In genomic region chr14:56244138-56244789, GRCh38 we compare ENCODE assay signal across 13 cellular contexts.
DNase-seq lines count a peak whose midpoint lies in the region; ATAC-seq and TF ChIP-seq lines count a peak whose summit lies in the region.
"Had no signal": no experiment of that assay in that cellular context is flagged by ENCODE, and none has a peak within 500 bp of the region (broad histone marks: within the 10 kb centered on the region; RNA-seq: fewer than 3 reads in every experiment).

No MANE protein-coding gene starts in this region.

- no peaks in the 10 kb centered on the region for H3K9me3 Mint-ChIP-seq in activated T-cell treated with anti-CD3 and anti-CD28 coated beads, Interleukin-2, amount 50 U/mL, for 4 hours
- peaks cover 4% of the 10 kb centered on the region for H3K9me3 Mint-ChIP-seq in stimulated activated memory B cell treated with anti-CD40 and anti-IgM and Interleukin-4, amounts not matched to agents 10 μg/mL and 1 μg/mL and 100 μg/mL, for 72 hours
- H3K9me3 Mint-ChIP-seq: activated CD4-positive, alpha-beta T cell treated with anti-CD3 and anti-CD28 coated beads, Interleukin-2, amount 10 ng/mL, durations not matched to agents 24 days and 14 days had no signal

- H3K27ac Mint-ChIP-seq in stimulated activated memory B cell treated with anti-CD40 and anti-IgM and Interleukin-4, amounts not matched to agents 10 μg/mL and 1 μg/mL and 100 μg/mL, for 72 hours, result no peak overlapping the region
- H3K27ac Mint-ChIP-seq: activated CD4-positive, alpha-beta T cell treated with anti-CD3 and anti-CD28 coated beads, Interleukin-2, amount 10 ng/mL, durations not matched to agents 24 days and 14 days; naive thymus-derived CD8-positive, alpha-beta T cell had no signal

- no peaks in the 10 kb centered on the region for H3K4me1 Mint-ChIP-seq in activated T-cell treated with anti-CD3 and anti-CD28 coated beads, Interleukin-2, amount 50 U/mL, for 4 hours (ENCODE audit: low read depth)
- H3K4me1 Mint-ChIP-seq in stimulated activated memory B cell treated with anti-CD40 and anti-IgM and Interleukin-4, amounts not matched to agents 10 μg/mL and 1 μg/mL and 100 μg/mL, for 72 hours, result peaks cover 6% of the 10 kb centered on the region
- H3K4me1 Mint-ChIP-seq: activated CD4-positive, alpha-beta T cell treated with anti-CD3 and anti-CD28 coated beads, Interleukin-2, amount 10 ng/mL, durations not matched to agents 24 days and 14 days had no signal

- no peak overlapping the region for H3K4me3 Mint-ChIP-seq in activated T-cell treated with anti-CD3 and anti-CD28 coated beads, Interleukin-2, amount 50 U/mL, for 4 hours
- no peak overlapping the region for H3K4me3 Mint-ChIP-seq in stimulated activated memory B cell treated with anti-CD40 and anti-IgM and Interleukin-4, amounts not matched to agents 10 μg/mL and 1 μg/mL and 100 μg/mL, for 72 hours
- H3K4me3 Mint-ChIP-seq: activated CD4-positive, alpha-beta T cell treated with anti-CD3 and anti-CD28 coated beads, Interleukin-2, amount 10 ng/mL, durations not matched to agents 24 days and 14 days; naive thymus-derived CD8-positive, alpha-beta T cell had no signal

- peak; percentile 94 for DNase-seq in AG10803 (ENCODE audit: low read depth)
- DNase-seq in Kasumi-1 (lab: John Stamatoyannopoulos, UW), result peak; percentile 27 to 30
- peak; percentile 33 for DNase-seq in hepatic stellate cell (ENCODE audit: low spot score)
- no peak for DNase-seq in stimulated activated CD4-positive, alpha-beta T cell treated with anti-CD3 and anti-CD28 coated beads, Interleukin-4, amount 100 ng/mL, for 24 hours
- DNase-seq in activated T-cell treated with anti-CD3 and anti-CD28 coated beads, Interleukin-2, amount 50 U/mL, for 4 hours, result no peak
- DNase-seq in activated CD4-positive, alpha-beta T cell treated with anti-CD3 and anti-CD28 coated beads for 1 hour, result no peak
- DNase-seq: activated CD4-positive, alpha-beta T cell treated with anti-CD3 and anti-CD28 coated beads, Interleukin-2, amount 10 ng/mL, durations not matched to agents 24 days and 14 days; activated naive CD4-positive, alpha-beta T cell treated with Interleukin-2 at 50 U/mL for 16 hours; naive thymus-derived CD8-positive, alpha-beta T cell; NCI-H2081; SJCRH30 had no signal

- H3K36me3 Mint-ChIP-seq in activated T-cell treated with anti-CD3 and anti-CD28 coated beads, Interleukin-2, amount 50 U/mL, for 4 hours (ENCODE audit: insufficient read depth), result peaks cover 9% of the 10 kb centered on the region
- H3K36me3 Mint-ChIP-seq in stimulated activated memory B cell treated with anti-CD40 and anti-IgM and Interleukin-4, amounts not matched to agents 10 μg/mL and 1 μg/mL and 100 μg/mL, for 72 hours, result peaks cover 20% of the 10 kb centered on the region

- peak overlapping the region; percentile 24; the same call in 1 of the 2 replicates for H3K4me3 ChIP-seq in AG10803 (ENCODE audit: low read length)
- H3K4me3 ChIP-seq in WI38 (ENCODE audit: low read depth, low read length), result peak overlapping the region; percentile 18; the same call in 1 of the 2 replicates
- H3K4me3 ChIP-seq: SJCRH30 had no signal

- no peaks in the 10 kb centered on the region for H3K27me3 Mint-ChIP-seq in activated T-cell treated with anti-CD3 and anti-CD28 coated beads, Interleukin-2, amount 50 U/mL, for 4 hours (ENCODE audit: low read depth)
- no peaks in the 10 kb centered on the region for H3K27me3 Mint-ChIP-seq in stimulated activated memory B cell treated with anti-CD40 and anti-IgM and Interleukin-4, amounts not matched to agents 10 μg/mL and 1 μg/mL and 100 μg/mL, for 72 hours
- H3K27me3 Mint-ChIP-seq: activated CD4-positive, alpha-beta T cell treated with anti-CD3 and anti-CD28 coated beads, Interleukin-2, amount 10 ng/mL, durations not matched to agents 24 days and 14 days; naive thymus-derived CD8-positive, alpha-beta T cell had no signal

- TF ChIP-seq CTCF in AG10803 (conservative IDR thresholded peaks at IDR 0.05; ENCODE audit: low read length) (no peak), WI38 (IDR thresholded peaks at IDR 0.05; ENCODE audit: low read depth, low read length) (no peak)

- no peak for ATAC-seq in activated T-cell treated with anti-CD3 and anti-CD28 coated beads, Interleukin-2, amount 50 U/mL, for 4 hours
- no peak for ATAC-seq in stimulated activated memory B cell treated with anti-CD40 and anti-IgM and Interleukin-4, amounts not matched to agents 10 μg/mL and 1 μg/mL and 100 μg/mL, for 72 hours
- ATAC-seq: naive thymus-derived CD8-positive, alpha-beta T cell had no signal

Comparison
In these comparisons a context has a peak if more than half of its experiments do, and no peak if none do; other contexts are left out.
1. DNase-seq: peak in AG10803 (single experiment), Kasumi-1 (2 of 2) and hepatic stellate cell (single experiment); none in stimulated activated CD4-positive, alpha-beta T cell treated with anti-CD3 and anti-CD28 coated beads, Interleukin-4, amount 100 ng/mL, for 24 hours (single experiment), activated T-cell treated with anti-CD3 and anti-CD28 coated beads, Interleukin-2, amount 50 U/mL, for 4 hours (single experiment) and activated CD4-positive, alpha-beta T cell treated with anti-CD3 and anti-CD28 coated beads for 1 hour (single experiment).